ENCODE assay signal across 8 cellular contexts in the genomic region with DNA sequence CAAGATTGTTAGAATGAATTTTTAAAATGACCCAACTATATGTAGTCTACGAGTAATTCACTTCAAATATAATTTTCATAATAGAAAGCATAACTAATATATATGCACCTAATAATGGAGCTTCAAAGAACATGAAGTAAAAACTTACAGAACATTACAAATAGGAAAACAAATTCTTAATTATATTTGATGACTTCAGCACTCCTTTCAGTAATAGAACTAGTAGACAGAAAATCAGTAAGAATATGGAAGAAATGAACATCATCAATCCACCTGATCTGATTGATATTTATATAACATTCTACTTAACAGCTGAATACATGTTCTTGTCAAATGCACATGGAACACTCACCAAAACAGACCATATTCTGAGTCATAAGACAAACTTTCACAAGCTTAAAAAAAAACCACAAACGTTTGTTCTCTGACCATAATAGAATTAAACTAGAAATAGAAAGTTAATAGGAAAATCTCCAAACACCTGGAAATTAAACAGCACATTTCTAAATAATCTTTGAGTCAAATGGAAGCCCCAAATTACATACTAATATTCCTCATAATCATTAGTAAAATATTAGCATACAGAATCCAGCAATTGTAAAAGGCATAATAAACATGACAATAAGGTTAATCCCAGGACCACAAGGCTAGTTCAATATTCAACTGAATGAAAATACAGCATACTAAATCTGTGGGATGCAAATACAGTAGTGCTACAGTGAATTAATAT. TPM values are rescaled to one million over a fixed set of nuclear protein-coding genes. Genes with fewer than 3 reads are reported as not detected.
A peak's percentile ranks its signal among the peaks of the same experiment; 100 is the strongest.
DNase-seq lines count a peak whose midpoint lies in the region; ATAC-seq, FAIRE-seq and TF ChIP-seq lines count a peak whose summit lies in the region.

No MANE protein-coding gene starts in this region.

- ATAC-seq in GM19468 (IDR thresholded peaks at IDR 0.05; ENCODE audit: extremely low read depth, unreplicated experiment) (peak; percentile 53), HG03521 (IDR thresholded peaks at IDR 0.05; ENCODE audit: unreplicated experiment) (peak; percentile 72), psoas muscle (no peak)

- H3K9me3 ChIP-seq in psoas muscle, result no peaks in the 10 kb centered on the region

- DNase-seq in AG08396 (ENCODE audit: low spot score) (peak; percentile 8), dermis blood vessel endothelial cell (peak; percentile 58), GM12891 (ENCODE audit: insufficient read length, low spot score) (no peak), mesenteric fat pad (ENCODE audit: low spot score) (no peak), psoas muscle (no peak)
- no peak for DNase-seq in stimulated activated CD8-positive, alpha-beta memory T cell treated with anti-CD3 and anti-CD28 coated beads, Interleukin-4, amount 100 ng/mL, for 48 hours

- TF ChIP-seq CTCF in psoas muscle (IDR thresholded peaks at IDR 0.05), result no peak

- intact Hi-C loops in psoas muscle (cut with DNase I), result loop anchor here in 1 of 2 donors (1.0 kb wide), 1 partner anchor 25 kb away; no protein-coding TSS in a partner anchor

- no peak for TF ChIP-seq POLR2A in GM12891 (IDR thresholded peaks at IDR 0.05; ENCODE audit: low read depth, low read length)

- FAIRE-seq in GM12891 (lab: Jason Lieb, UNC), result no peak

- no peaks in the 10 kb centered on the region for H3K36me3 ChIP-seq in psoas muscle (ENCODE audit: insufficient read depth in 1 of 2, low read depth in 1 of 2)

- 53 to 56% (median 54%) methylated on average over 2 of the region's 2 CpGs for WGBS in psoas muscle, 3 donors

- H3K4me3 ChIP-seq in psoas muscle, result no peak overlapping the region

- H3K27ac ChIP-seq in psoas muscle, result no peak overlapping the region

- H3K27me3 ChIP-seq in psoas muscle (ENCODE audit: insufficient read depth in 3 of 3, low read length in 2 of 3), result no peaks in the 10 kb centered on the region

- peaks cover 13% of the 10 kb centered on the region for H3K4me1 ChIP-seq in psoas muscle

TF ChIP-seq in GM12891, 5 proteins besides CTCF, POLR2A, EP300 and RAD21:
- no peak for TF ChIP-seq PAX5 (IDR thresholded peaks at IDR 0.05; ENCODE audit: insufficient read depth, low read length, severe bottlenecking)

RNA-seq across cellular contexts. Expression of a gene that starts 48.0 kb away (rescaled TPM):
- total RNA-seq in dermis blood vessel endothelial cell (23.8 and 25.0 TPM in 2 replicates), mesenteric fat pad (34.7 TPM), psoas muscle (10 to 100 TPM; 16.8 to 22.6 (median 19.0) TPM)
- 7.0 TPM for polyA plus RNA-seq in GM12891 (2012; ENCODE audit: low read depth, missing spikeins)
- 1 to 10 TPM; 5.0 to 7.9 (median 5.3) TPM for polyA plus RNA-seq in psoas muscle

Comparison
In these comparisons a context has a peak if more than half of its experiments do, and no peak if none do; other contexts are left out.
1. DNase-seq: peak in AG08396 (single experiment) and dermis blood vessel endothelial cell (single experiment); none in GM12891 (single experiment), mesenteric fat pad (single experiment), psoas muscle (0 of 2) and stimulated activated CD8-positive, alpha-beta memory T cell treated with anti-CD3 and anti-CD28 coated beads, Interleukin-4, amount 100 ng/mL, for 48 hours (single experiment).
2. ATAC-seq: peak in GM19468 (single experiment) and HG03521 (single experiment); none in psoas muscle (0 of 4).